In genomic region chr7:24135003-24135817, GRCh38 we compare ENCODE assay signal across 13 cellular contexts.
DNase-seq lines count a peak whose midpoint lies in the region; ATAC-seq and FAIRE-seq lines count a peak whose summit lies in the region.
"Had no signal": no experiment of that assay in that cellular context is flagged by ENCODE, and none has a peak within 500 bp of the region (broad histone marks: within the 10 kb centered on the region; RNA-seq: fewer than 3 reads in every experiment).

No MANE protein-coding gene starts in this region.

- peak; percentile 95 for FAIRE-seq in GM18507 (lab: Jason Lieb, UNC)
- FAIRE-seq: kidney had no signal

- peak; percentile 14 for DNase-seq in GM18507 (ENCODE audit: extremely low spot score, insufficient read length, low read depth)
- no peak for DNase-seq in NCI-H1694 (lab: John Stamatoyannopoulos, UW)
- DNase-seq in NCI-H1417 (lab: John Stamatoyannopoulos, UW), result no peak
- DNase-seq in posterior cingulate gyrus, result no peak
- DNase-seq in GM03348 (ENCODE audit: low spot score), result no peak
- DNase-seq: activated naive CD4-positive, alpha-beta T cell treated with Interleukin-2 at 50 U/mL for 16 hours; kidney; NCI-H1092 treated with DMSO at 0.1 percent for 48 hours; NCI-H774; stimulated activated naive CD8-positive, alpha-beta T cell treated with anti-CD3 and anti-CD28 coated beads, Interleukin-15, amount 100 ng/mL, for 72 hours had no signal

- intact Hi-C loops in posterior cingulate gyrus (cut with DNase I), result no loop called here

- ATAC-seq in GM19452 (IDR thresholded peaks at IDR 0.05; ENCODE audit: unreplicated experiment) (peak; percentile 63), HG02884 (IDR thresholded peaks at IDR 0.05; ENCODE audit: unreplicated experiment) (peak; percentile 65), HG03571 (IDR thresholded peaks at IDR 0.05; ENCODE audit: unreplicated experiment) (peak; percentile 74)
- ATAC-seq: stimulated activated naive CD8-positive, alpha-beta T cell treated with anti-CD3 and anti-CD28 coated beads, Interleukin-15, amount 100 ng/mL, for 72 hours had no signal
